ENCODE assay signal across 1 cellular context in the genomic region with DNA sequence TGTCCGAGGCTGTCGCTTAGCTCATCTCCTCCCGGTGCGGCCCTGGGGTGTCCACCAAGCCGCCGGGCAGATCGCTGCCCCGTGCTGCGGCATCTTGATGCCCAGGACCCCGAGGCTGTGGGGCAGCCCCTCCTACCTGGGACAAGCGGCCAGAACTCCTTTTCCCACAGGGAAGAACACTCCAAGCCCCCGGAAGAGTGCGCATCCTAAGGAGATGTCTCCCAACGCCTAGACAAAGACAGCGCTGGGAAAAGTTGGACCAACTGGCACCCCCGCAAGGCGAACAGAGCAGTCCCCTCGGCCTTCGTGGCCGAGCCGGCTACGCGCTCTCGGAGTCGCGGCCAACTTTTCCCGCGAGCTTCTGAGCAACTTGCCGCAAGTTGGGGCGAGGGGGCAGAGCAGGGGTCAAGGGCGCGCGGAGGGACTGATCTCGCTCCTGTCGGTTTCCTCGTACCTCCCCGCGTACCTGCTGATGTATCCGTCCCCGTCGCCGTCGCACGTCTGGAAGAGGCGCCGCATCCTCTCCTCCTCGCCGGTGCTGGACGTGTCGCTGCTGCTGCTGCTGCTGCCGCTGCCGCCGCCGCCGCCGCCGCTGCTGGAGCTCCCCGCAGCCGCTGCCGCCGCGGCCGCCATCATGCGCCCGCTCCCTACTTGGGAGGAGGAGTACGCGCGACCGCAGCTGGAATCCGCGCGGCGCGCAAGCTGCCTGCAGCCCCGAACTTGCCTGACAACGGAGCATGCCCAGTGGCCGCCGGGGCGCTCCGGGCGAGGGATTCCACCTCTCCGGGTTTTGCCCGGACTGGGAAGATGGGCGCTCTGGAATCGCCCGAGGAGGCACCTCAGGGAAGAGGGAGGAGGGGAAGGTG.
TF ChIP-seq lines count a peak whose summit lies in the region.

A gene (minus strand): TSS at position 675 of the 866 bp plus-strand sequence.

TF ChIP-seq in HEK293, 187 proteins besides CTCF, POLR2A, EP300 and RAD21 (continued from another document and continues in another):
- TF ChIP-seq ZSCAN16 (tag by site-specific recombination; IDR thresholded peaks at IDR 0.05) (no peak), ZNF473 (tag by site-specific recombination; IDR thresholded peaks at IDR 0.05) (no peak), IKZF3 (tag by site-specific recombination; IDR thresholded peaks at IDR 0.05) (peak; percentile 98), SCRT2 (tag by site-specific recombination; IDR thresholded peaks at IDR 0.05) (no peak), ZNF561 (tag by site-specific recombination; IDR thresholded peaks at IDR 0.05; ENCODE audit: borderline replicate concordance) (peak; percentile 88; the same call in 1 of the 2 replicates), ZNF600 (tag by site-specific recombination; IDR thresholded peaks at IDR 0.05) (peak; percentile 96), ZNF426 (tag by site-specific recombination; IDR thresholded peaks at IDR 0.05) (no peak), ZFP69B (tag by site-specific recombination; IDR thresholded peaks at IDR 0.05) (peak; percentile 72; the same call in 1 of the 2 replicates), ZNF585B (tag by site-specific recombination; IDR thresholded peaks at IDR 0.05) (peak; percentile 2; the same call in 1 of the 2 replicates), ZNF701 (tag by site-specific recombination; IDR thresholded peaks at IDR 0.05) (no peak), ZNF560 (tag by site-specific recombination; IDR thresholded peaks at IDR 0.05; ENCODE audit: borderline replicate concordance) (no peak), ZNF133 (tag by site-specific recombination; IDR thresholded peaks at IDR 0.05) (0 out of 2 replicates have a peak, but pooled peaks have one; percentile 20)
- TF ChIP-seq, protein P1, sequence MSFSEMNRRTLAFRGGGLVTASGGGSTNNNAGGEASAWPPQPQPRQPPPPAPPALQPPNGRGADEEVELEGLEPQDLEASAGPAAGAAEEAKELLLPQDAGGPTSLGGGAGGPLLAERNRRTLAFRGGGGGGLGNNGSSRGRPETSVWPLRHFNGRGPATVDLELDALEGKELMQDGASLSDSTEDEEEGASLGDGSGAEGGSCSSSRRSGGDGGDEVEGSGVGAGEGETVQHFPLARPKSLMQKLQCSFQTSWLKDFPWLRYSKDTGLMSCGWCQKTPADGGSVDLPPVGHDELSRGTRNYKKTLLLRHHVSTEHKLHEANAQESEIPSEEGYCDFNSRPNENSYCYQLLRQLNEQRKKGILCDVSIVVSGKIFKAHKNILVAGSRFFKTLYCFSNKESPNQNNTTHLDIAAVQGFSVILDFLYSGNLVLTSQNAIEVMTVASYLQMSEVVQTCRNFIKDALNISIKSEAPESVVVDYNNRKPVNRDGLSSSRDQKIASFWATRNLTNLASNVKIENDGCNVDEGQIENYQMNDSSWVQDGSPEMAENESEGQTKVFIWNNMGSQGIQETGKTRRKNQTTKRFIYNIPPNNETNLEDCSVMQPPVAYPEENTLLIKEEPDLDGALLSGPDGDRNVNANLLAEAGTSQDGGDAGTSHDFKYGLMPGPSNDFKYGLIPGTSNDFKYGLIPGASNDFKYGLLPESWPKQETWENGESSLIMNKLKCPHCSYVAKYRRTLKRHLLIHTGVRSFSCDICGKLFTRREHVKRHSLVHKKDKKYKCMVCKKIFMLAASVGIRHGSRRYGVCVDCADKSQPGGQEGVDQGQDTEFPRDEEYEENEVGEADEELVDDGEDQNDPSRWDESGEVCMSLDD (tag by site-specific recombination; IDR thresholded peaks at IDR 0.05) = peak; percentile 70
- TF ChIP-seq, protein P2, sequence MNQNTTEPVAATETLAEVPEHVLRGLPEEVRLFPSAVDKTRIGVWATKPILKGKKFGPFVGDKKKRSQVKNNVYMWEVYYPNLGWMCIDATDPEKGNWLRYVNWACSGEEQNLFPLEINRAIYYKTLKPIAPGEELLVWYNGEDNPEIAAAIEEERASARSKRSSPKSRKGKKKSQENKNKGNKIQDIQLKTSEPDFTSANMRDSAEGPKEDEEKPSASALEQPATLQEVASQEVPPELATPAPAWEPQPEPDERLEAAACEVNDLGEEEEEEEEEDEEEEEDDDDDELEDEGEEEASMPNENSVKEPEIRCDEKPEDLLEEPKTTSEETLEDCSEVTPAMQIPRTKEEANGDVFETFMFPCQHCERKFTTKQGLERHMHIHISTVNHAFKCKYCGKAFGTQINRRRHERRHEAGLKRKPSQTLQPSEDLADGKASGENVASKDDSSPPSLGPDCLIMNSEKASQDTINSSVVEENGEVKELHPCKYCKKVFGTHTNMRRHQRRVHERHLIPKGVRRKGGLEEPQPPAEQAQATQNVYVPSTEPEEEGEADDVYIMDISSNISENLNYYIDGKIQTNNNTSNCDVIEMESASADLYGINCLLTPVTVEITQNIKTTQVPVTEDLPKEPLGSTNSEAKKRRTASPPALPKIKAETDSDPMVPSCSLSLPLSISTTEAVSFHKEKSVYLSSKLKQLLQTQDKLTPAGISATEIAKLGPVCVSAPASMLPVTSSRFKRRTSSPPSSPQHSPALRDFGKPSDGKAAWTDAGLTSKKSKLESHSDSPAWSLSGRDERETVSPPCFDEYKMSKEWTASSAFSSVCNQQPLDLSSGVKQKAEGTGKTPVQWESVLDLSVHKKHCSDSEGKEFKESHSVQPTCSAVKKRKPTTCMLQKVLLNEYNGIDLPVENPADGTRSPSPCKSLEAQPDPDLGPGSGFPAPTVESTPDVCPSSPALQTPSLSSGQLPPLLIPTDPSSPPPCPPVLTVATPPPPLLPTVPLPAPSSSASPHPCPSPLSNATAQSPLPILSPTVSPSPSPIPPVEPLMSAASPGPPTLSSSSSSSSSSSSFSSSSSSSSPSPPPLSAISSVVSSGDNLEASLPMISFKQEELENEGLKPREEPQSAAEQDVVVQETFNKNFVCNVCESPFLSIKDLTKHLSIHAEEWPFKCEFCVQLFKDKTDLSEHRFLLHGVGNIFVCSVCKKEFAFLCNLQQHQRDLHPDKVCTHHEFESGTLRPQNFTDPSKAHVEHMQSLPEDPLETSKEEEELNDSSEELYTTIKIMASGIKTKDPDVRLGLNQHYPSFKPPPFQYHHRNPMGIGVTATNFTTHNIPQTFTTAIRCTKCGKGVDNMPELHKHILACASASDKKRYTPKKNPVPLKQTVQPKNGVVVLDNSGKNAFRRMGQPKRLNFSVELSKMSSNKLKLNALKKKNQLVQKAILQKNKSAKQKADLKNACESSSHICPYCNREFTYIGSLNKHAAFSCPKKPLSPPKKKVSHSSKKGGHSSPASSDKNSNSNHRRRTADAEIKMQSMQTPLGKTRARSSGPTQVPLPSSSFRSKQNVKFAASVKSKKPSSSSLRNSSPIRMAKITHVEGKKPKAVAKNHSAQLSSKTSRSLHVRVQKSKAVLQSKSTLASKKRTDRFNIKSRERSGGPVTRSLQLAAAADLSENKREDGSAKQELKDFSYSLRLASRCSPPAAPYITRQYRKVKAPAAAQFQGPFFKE (tag by site-specific recombination; IDR thresholded peaks at IDR 0.05; ENCODE audit: borderline replicate concordance) = no peak
- TF ChIP-seq, protein P3, sequence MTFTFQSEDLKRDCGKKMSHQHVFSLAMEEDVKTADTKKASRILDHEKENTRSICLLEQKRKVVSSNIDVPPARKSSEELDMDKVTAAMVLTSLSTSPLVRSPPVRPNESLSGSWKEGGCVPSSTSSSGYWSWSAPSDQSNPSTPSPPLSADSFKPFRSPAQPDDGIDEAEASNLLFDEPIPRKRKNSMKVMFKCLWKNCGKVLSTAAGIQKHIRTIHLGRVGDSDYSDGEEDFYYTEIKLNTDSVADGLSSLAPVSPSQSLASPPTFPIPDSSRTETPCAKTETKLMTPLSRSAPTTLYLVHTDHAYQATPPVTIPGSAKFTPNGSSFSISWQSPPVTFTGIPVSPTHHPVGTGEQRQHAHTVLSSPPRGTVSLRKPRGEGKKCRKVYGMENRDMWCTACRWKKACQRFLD (tag by site-specific recombination; IDR thresholded peaks at IDR 0.05) = no peak
- TF ChIP-seq, protein P4, sequence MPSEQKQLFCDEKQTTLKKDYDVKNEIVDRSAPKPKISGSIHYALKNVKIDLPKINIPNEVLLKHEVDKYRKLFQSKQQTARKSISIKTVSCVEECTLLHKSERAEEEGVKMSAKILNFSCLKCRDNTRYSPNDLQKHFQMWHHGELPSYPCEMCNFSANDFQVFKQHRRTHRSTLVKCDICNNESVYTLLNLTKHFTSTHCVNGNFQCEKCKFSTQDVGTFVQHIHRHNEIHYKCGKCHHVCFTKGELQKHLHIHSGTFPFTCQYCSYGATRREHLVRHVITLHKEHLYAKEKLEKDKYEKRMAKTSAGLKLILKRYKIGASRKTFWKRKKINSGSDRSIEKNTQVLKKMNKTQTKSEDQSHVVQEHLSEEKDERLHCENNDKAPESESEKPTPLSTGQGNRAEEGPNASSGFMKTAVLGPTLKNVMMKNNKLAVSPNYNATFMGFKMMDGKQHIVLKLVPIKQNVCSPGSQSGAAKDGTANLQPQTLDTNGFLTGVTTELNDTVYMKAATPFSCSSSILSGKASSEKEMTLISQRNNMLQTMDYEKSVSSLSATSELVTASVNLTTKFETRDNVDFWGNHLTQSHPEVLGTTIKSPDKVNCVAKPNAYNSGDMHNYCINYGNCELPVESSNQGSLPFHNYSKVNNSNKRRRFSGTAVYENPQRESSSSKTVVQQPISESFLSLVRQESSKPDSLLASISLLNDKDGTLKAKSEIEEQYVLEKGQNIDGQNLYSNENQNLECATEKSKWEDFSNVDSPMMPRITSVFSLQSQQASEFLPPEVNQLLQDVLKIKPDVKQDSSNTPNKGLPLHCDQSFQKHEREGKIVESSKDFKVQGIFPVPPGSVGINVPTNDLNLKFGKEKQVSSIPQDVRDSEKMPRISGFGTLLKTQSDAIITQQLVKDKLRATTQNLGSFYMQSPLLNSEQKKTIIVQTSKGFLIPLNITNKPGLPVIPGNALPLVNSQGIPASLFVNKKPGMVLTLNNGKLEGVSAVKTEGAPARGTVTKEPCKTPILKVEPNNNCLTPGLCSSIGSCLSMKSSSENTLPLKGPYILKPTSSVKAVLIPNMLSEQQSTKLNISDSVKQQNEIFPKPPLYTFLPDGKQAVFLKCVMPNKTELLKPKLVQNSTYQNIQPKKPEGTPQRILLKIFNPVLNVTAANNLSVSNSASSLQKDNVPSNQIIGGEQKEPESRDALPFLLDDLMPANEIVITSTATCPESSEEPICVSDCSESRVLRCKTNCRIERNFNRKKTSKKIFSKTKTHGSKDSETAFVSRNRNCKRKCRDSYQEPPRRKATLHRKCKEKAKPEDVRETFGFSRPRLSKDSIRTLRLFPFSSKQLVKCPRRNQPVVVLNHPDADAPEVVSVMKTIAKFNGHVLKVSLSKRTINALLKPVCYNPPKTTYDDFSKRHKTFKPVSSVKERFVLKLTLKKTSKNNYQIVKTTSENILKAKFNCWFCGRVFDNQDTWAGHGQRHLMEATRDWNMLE (tag by site-specific recombination; conservative IDR thresholded peaks at IDR 0.05; ENCODE audit: low read depth) = no peak
- TF ChIP-seq, protein P5, sequence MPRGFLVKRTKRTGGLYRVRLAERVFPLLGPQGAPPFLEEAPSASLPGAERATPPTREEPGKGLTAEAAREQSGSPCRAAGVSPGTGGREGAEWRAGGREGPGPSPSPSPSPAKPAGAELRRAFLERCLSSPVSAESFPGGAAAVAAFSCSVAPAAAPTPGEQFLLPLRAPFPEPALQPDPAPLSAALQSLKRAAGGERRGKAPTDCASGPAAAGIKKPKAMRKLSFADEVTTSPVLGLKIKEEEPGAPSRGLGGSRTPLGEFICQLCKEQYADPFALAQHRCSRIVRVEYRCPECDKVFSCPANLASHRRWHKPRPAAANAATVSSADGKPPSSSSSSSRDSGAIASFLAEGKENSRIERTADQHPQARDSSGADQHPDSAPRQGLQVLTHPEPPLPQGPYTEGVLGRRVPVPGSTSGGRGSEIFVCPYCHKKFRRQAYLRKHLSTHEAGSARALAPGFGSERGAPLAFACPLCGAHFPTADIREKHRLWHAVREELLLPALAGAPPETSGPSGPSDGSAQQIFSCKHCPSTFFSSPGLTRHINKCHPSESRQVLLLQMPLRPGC (tag by site-specific recombination; IDR thresholded peaks at IDR 0.05) = peak; percentile 68; the same call in 1 of the 2 replicates
- TF ChIP-seq, protein P6, sequence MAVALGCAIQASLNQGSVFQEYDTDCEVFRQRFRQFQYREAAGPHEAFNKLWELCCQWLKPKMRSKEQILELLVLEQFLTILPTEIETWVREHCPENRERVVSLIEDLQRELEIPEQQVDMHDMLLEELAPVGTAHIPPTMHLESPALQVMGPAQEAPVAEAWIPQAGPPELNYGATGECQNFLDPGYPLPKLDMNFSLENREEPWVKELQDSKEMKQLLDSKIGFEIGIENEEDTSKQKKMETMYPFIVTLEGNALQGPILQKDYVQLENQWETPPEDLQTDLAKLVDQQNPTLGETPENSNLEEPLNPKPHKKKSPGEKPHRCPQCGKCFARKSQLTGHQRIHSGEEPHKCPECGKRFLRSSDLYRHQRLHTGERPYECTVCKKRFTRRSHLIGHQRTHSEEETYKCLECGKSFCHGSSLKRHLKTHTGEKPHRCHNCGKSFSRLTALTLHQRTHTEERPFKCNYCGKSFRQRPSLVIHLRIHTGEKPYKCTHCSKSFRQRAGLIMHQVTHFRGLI (tag by site-specific recombination; IDR thresholded peaks at IDR 0.05) = peak; percentile 24
- TF ChIP-seq, protein P7, sequence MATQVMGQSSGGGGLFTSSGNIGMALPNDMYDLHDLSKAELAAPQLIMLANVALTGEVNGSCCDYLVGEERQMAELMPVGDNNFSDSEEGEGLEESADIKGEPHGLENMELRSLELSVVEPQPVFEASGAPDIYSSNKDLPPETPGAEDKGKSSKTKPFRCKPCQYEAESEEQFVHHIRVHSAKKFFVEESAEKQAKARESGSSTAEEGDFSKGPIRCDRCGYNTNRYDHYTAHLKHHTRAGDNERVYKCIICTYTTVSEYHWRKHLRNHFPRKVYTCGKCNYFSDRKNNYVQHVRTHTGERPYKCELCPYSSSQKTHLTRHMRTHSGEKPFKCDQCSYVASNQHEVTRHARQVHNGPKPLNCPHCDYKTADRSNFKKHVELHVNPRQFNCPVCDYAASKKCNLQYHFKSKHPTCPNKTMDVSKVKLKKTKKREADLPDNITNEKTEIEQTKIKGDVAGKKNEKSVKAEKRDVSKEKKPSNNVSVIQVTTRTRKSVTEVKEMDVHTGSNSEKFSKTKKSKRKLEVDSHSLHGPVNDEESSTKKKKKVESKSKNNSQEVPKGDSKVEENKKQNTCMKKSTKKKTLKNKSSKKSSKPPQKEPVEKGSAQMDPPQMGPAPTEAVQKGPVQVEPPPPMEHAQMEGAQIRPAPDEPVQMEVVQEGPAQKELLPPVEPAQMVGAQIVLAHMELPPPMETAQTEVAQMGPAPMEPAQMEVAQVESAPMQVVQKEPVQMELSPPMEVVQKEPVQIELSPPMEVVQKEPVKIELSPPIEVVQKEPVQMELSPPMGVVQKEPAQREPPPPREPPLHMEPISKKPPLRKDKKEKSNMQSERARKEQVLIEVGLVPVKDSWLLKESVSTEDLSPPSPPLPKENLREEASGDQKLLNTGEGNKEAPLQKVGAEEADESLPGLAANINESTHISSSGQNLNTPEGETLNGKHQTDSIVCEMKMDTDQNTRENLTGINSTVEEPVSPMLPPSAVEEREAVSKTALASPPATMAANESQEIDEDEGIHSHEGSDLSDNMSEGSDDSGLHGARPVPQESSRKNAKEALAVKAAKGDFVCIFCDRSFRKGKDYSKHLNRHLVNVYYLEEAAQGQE (tag by site-specific recombination; IDR thresholded peaks at IDR 0.05) = no peak
